Comparison of ENCODE assay signal across 8 cellular contexts in the genomic region with DNA sequence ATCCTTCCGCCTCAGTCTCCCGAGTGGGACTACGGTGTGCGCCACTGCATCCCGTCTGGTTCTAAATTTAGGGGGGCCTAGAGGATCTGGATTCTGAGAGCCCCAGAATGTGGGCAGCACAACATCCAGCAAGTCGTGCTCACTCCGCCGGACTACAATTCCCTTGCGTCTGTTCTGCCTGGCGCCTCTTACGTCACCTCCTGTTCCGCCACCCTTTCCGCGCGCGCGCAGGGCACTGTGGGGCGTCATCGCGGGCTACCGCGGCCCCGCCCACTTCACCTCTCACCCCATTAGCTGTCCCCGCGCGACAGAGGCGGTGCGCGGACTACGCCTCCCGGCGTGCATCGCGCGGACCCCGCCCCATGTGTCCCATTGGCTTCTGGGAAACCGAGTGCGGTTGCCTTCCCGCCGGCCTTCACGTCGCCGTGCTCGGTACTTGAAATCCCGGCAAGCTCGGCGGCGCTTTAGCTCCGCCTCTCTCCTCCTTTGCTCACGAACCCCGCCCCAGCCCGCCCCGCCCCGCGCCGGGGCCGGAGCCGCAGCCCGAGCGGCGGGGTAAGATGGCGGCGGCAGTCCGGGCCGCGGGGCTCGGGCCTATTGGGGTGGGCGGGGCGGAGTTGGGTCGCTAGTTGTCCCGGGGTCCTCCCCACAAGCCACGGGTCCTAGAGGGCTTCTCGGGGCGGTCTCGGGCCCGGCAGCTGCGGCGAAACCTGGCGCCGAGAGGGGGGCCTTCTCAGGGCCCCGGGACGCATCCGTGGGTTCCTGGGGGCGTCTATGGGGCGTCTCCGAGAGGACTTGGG. TPM values are rescaled to one million over a fixed set of nuclear protein-coding genes. Genes with fewer than 3 reads are reported as not detected.
DNase-seq lines count a peak whose midpoint lies in the region; ATAC-seq and TF ChIP-seq lines count a peak whose summit lies in the region.

A gene with protein sequence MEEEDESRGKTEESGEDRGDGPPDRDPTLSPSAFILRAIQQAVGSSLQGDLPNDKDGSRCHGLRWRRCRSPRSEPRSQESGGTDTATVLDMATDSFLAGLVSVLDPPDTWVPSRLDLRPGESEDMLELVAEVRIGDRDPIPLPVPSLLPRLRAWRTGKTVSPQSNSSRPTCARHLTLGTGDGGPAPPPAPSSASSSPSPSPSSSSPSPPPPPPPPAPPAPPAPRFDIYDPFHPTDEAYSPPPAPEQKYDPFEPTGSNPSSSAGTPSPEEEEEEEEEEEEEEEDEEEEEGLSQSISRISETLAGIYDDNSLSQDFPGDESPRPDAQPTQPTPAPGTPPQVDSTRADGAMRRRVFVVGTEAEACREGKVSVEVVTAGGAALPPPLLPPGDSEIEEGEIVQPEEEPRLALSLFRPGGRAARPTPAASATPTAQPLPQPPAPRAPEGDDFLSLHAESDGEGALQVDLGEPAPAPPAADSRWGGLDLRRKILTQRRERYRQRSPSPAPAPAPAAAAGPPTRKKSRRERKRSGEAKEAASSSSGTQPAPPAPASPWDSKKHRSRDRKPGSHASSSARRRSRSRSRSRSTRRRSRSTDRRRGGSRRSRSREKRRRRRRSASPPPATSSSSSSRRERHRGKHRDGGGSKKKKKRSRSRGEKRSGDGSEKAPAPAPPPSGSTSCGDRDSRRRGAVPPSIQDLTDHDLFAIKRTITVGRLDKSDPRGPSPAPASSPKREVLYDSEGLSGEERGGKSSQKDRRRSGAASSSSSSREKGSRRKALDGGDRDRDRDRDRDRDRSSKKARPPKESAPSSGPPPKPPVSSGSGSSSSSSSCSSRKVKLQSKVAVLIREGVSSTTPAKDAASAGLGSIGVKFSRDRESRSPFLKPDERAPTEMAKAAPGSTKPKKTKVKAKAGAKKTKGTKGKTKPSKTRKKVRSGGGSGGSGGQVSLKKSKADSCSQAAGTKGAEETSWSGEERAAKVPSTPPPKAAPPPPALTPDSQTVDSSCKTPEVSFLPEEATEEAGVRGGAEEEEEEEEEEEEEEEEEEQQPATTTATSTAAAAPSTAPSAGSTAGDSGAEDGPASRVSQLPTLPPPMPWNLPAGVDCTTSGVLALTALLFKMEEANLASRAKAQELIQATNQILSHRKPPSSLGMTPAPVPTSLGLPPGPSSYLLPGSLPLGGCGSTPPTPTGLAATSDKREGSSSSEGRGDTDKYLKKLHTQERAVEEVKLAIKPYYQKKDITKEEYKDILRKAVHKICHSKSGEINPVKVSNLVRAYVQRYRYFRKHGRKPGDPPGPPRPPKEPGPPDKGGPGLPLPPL (plus strand): TSS at position 522 of the 800 bp plus-strand sequence. CDS start 2,818 bp downstream, outside the sequence.

- H3K79me2 ChIP-seq in neural progenitor cell (ENCODE audit: low read depth), result peaks cover 41% of the 10 kb centered on the region

- TF ChIP-seq CTCF in HEK293 (tag by site-specific recombination; IDR thresholded peaks at IDR 0.05) (no peak), foreskin keratinocyte (conservative IDR thresholded peaks at IDR 0.05) (no peak), neural progenitor cell (IDR thresholded peaks at IDR 0.05) (no peak)

- peaks cover 5 to 33% of the 10 kb centered on the region in 2 experiments; a peak in 2 of 3 replicates for H3K36me3 ChIP-seq in HEK293 (ENCODE audit: control insufficient read depth in 2 of 2, insufficient read depth in 1 of 2, low read length in 2 of 2)
- H3K36me3 ChIP-seq in neural progenitor cell, result no peaks in the 10 kb centered on the region

- H3K4me1 Mint-ChIP-seq in neural progenitor cell, result peaks cover 56% of the 10 kb centered on the region

- H3F3A ChIP-seq in neural progenitor cell (ENCODE audit: low read depth), result peaks cover 41% of the 10 kb centered on the region

- peaks cover 33% of the 10 kb centered on the region for H4K20me1 ChIP-seq in neural progenitor cell (ENCODE audit: low read depth)

- H3K27me3 ChIP-seq in foreskin keratinocyte, result no peaks in the 10 kb centered on the region
- peaks cover 11% of the 10 kb centered on the region for H3K27me3 ChIP-seq in neural progenitor cell

- H3K27me3 Mint-ChIP-seq in neural progenitor cell (ENCODE audit: insufficient read depth, low read depth), result peaks cover 11% of the 10 kb centered on the region

- in situ Hi-C loops in SK-MEL-5 (cut with HindIII; ENCODE audit: low pct_unique_long_range_greater_than_20kb, low sequenced_read_pairs), result no loop called here

- H3K36me3 Mint-ChIP-seq in neural progenitor cell, result peaks cover 17% of the 10 kb centered on the region

- H3K27ac ChIP-seq in HEK293 (ENCODE audit: extremely low read depth, low read depth, low read length) (peak within 1 kb of the TSS; percentile 98), foreskin keratinocyte (peak within 1 kb of the TSS; percentile 96), neural progenitor cell (peak within 1 kb of the TSS; percentile 96)

- H3K4me3 Mint-ChIP-seq in neural progenitor cell, result peak within 1 kb of the TSS; percentile 99

- H3K9ac ChIP-seq in neural progenitor cell, result peak within 1 kb of the TSS; percentile 97

- no peaks in the 10 kb centered on the region for H3K9me3 Mint-ChIP-seq in neural progenitor cell

- POLR2A ChIA-PET in HEK293 (lab: Yijun Ruan, JAX), result interaction anchor here (0.6 to 3.5 kb wide), 18 partner anchors 12 to 228 kb away, joined by 3 to 124 read pairs (median 4); a partner anchor contains a TSS

- peak within 1 kb of the TSS; percentile 77 for H2AFZ ChIP-seq in neural progenitor cell (replicated peaks)

- CTCF ChIA-PET in HEK293 (lab: Yijun Ruan, JAX), result interaction anchor here (0.7 to 6.5 kb wide), 3 partner anchors 31 to 423 kb away, joined by 3 to 59 read pairs (median 9); no protein-coding TSS in a partner anchor

- ATAC-seq in foreskin keratinocyte, result peak; percentile 55

- H3K9me3 ChIP-seq in HEK293 (ENCODE audit: control insufficient read depth, insufficient read depth, low read depth, low read length), result no peaks in the 10 kb centered on the region
- no peaks in the 10 kb centered on the region for H3K9me3 ChIP-seq in neural progenitor cell (ENCODE audit: low read depth)

- H3K4me3 ChIP-seq in HEK293 (ENCODE audit: low read depth, low read length), result peak within 1 kb of the TSS; percentile 78
- H3K4me3 ChIP-seq in neural progenitor cell, result peak within 1 kb of the TSS; percentile 90

- peak within 1 kb of the TSS; percentile 99 for H3K27ac Mint-ChIP-seq in neural progenitor cell

- DNase-seq in GDM1 (lab: John Stamatoyannopoulos, UW) (peak; percentile 100), MV-4-11 (lab: John Stamatoyannopoulos, UW) (peak; percentile 100), SK-MEL-5 (ENCODE audit: low read depth, low spot score) (peak; percentile 98), foreskin keratinocyte (peak; percentile 95 to 98), neural progenitor cell (ENCODE audit: low spot score) (peak; percentile 100), stromal cell of bone marrow (ENCODE audit: low read depth) (peak; percentile 99)
- DNase-seq in activated naive CD4-positive, alpha-beta T cell treated with Interleukin-2 at 50 U/mL for 16 hours, result peak; percentile 99

- peaks cover 31% of the 10 kb centered on the region for H3K4me1 ChIP-seq in HEK293 (ENCODE audit: control insufficient read depth, insufficient read depth, low read length)
- peaks cover 7% of the 10 kb centered on the region for H3K4me1 ChIP-seq in foreskin keratinocyte
- H3K4me1 ChIP-seq in neural progenitor cell, result peaks cover 37% of the 10 kb centered on the region

- peak within 1 kb of the TSS; percentile 95 for H3K4me2 ChIP-seq in neural progenitor cell

TF ChIP-seq in HEK293, 187 proteins besides CTCF, POLR2A, EP300 and RAD21 (continues in another document):
- TF ChIP-seq KLF7 (tag by site-specific recombination; IDR thresholded peaks at IDR 0.05; ENCODE audit: borderline replicate concordance) (peak; percentile 99), ZNF658 (tag by site-specific recombination; IDR thresholded peaks at IDR 0.05) (no peak), SP2 (tag by site-specific recombination; IDR thresholded peaks at IDR 0.05) (peak; percentile 97), ZNF76 (tag by site-specific recombination; IDR thresholded peaks at IDR 0.05; ENCODE audit: borderline replicate concordance, low read depth) (peak; percentile 100), ZNF24 (tag by site-specific recombination; IDR thresholded peaks at IDR 0.05) (0 out of 2 replicates have a peak, but pooled peaks have one; percentile 18), ZNF629 (tag by site-specific recombination; IDR thresholded peaks at IDR 0.05) (peak; percentile 96)
- TF ChIP-seq, protein P1, sequence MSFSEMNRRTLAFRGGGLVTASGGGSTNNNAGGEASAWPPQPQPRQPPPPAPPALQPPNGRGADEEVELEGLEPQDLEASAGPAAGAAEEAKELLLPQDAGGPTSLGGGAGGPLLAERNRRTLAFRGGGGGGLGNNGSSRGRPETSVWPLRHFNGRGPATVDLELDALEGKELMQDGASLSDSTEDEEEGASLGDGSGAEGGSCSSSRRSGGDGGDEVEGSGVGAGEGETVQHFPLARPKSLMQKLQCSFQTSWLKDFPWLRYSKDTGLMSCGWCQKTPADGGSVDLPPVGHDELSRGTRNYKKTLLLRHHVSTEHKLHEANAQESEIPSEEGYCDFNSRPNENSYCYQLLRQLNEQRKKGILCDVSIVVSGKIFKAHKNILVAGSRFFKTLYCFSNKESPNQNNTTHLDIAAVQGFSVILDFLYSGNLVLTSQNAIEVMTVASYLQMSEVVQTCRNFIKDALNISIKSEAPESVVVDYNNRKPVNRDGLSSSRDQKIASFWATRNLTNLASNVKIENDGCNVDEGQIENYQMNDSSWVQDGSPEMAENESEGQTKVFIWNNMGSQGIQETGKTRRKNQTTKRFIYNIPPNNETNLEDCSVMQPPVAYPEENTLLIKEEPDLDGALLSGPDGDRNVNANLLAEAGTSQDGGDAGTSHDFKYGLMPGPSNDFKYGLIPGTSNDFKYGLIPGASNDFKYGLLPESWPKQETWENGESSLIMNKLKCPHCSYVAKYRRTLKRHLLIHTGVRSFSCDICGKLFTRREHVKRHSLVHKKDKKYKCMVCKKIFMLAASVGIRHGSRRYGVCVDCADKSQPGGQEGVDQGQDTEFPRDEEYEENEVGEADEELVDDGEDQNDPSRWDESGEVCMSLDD (tag by site-specific recombination; IDR thresholded peaks at IDR 0.05), result peak; percentile 93
- TF ChIP-seq, protein P2, sequence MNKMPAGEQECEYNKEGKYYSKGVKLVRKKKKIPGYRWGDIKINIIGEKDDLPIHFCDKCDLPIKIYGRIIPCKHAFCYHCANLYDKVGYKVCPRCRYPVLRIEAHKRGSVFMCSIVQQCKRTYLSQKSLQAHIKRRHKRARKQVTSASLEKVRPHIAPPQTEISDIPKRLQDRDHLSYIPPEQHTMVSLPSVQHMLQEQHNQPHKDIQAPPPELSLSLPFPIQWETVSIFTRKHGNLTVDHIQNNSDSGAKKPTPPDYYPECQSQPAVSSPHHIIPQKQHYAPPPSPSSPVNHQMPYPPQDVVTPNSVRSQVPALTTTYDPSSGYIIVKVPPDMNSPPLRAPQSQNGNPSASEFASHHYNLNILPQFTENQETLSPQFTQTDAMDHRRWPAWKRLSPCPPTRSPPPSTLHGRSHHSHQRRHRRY (tag by site-specific recombination; IDR thresholded peaks at IDR 0.05), result no peak

RNA-seq across cellular contexts. Expression of the gene that starts here (rescaled TPM):
- total RNA-seq in SK-MEL-5 (2014; rRNA removed; shearing (Covaris generic)), result 6.2 and 8.2 TPM in 2 replicates
- 34.1 and 47.7 TPM in 2 replicates for polyA plus RNA-seq in SK-MEL-5 (2015; cell fraction: cytosol; rRNA removed)
- polyA plus RNA-seq in SK-MEL-5 (2015; cell fraction: nucleus; rRNA removed), result 20.9 and 32.9 TPM in 2 replicates
- total RNA-seq in foreskin keratinocyte, result 27.0 and 29.0 TPM in 2 replicates
- 36.4 and 36.5 TPM in 2 replicates for polyA plus RNA-seq in foreskin keratinocyte
- total RNA-seq in neural progenitor cell (ENCODE audit: low replicate concordance), result 8.7 and 27.5 TPM in 2 replicates

Comparison
In these comparisons a context has a peak if more than half of its experiments do, and no peak if none do; other contexts are left out.
1. Peak in every context shown above with its lines: DNase-seq, ATAC-seq, H3K4me3 ChIP-seq and H3K27ac ChIP-seq.